ENCODE assay signal across 26 cellular contexts in the genomic region with DNA sequence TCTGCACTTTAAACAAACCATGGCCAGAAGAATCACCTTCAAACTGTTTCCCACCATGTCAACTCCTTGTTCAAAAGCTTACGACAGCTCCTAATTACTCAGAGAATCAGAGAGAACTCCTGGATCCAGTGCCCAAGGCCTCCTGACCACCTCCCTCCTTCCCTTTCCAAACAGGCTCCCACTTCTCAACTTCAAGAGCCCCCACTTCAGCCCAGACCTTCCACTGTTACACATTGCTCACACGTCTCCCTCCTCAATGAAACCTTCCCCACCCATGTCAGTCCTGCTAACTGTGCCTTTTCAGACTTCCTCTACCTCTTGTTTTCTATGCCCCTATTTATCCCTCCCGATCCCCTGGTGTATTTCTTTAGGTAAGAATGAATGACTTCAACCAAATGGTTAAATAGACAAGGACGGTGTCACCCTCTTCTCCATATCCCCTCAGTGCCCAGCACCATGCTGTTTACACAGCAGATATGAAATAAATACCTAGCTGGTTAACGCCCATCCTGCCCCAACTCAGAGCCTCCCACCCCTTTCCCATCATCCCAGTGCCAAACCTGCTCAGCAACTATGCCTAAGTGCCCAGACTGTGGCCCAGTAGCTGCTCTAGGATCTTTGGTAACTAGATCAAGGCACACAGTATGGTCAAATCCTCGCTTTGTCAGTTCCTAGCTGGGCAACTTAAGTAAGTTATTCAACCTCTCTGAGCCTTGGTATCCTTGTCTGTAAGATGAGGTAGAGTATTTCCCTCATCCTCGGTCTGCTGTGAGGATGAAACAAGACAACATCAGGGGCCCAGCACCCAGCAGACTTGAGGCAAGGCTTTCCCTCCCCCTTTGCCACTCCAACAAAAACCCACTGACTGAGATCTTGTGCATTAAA. TPM values are rescaled to one million over a fixed set of nuclear protein-coding genes. Genes with fewer than 3 reads are reported as not detected.
DNase-seq lines count a peak whose midpoint lies in the region; ATAC-seq and TF ChIP-seq lines count a peak whose summit lies in the region.
"Had no signal": no experiment of that assay in that cellular context is flagged by ENCODE, and none has a peak within 500 bp of the region (broad histone marks: within the 10 kb centered on the region; RNA-seq: fewer than 3 reads in every experiment).

No MANE protein-coding gene starts in this region.

- no peak overlapping the region for H3K4me3 Mint-ChIP-seq in GM23338
- no peak overlapping the region for H3K4me3 Mint-ChIP-seq in progenitor cell of endocrine pancreas (ENCODE audit: low read depth)
- H3K4me3 Mint-ChIP-seq in activated CD4-positive, alpha-beta T cell treated with anti-CD3 and anti-CD28 coated beads, Interleukin-2, amount 10 ng/mL, durations not matched to agents 7 days and 5 days: no peak overlapping the region
- H3K4me3 Mint-ChIP-seq: activated B cell treated with CpG ODN at 0.5 μM for 24 hours; activated CD8-positive, alpha-beta T cell treated with anti-CD3 and anti-CD28 coated beads, Interleukin-2, amount 10 ng/mL, durations not matched to agents 7 days and 5 days; IgD-negative memory B cell; memory B cell; naive B cell had no signal

- H3K27me3 Mint-ChIP-seq in GM23338 (ENCODE audit: insufficient read depth, low read depth, poor library complexity) (peaks cover 7% of the 10 kb centered on the region), progenitor cell of endocrine pancreas (no peaks in the 10 kb centered on the region)
- peaks cover 3% of the 10 kb centered on the region for H3K27me3 Mint-ChIP-seq in activated CD4-positive, alpha-beta T cell treated with anti-CD3 and anti-CD28 coated beads, Interleukin-2, amount 10 ng/mL, durations not matched to agents 7 days and 5 days
- H3K27me3 Mint-ChIP-seq: IgD-negative memory B cell had no signal

- H3K27me3 ChIP-seq in GM23338 (ENCODE audit: insufficient read depth): no peaks in the 10 kb centered on the region
- no peaks in the 10 kb centered on the region for H3K27me3 ChIP-seq in WERI-Rb-1 (ENCODE audit: insufficient read depth, low read depth, severe bottlenecking)
- no peaks in the 10 kb centered on the region for H3K27me3 ChIP-seq in iPS-20b (ENCODE audit: insufficient read depth, low read length)
- H3K27me3 ChIP-seq: BLaER1 treated with 17β-estradiol and CSF1 and Interleukin-3, amounts not matched to agents 10 nM and 100 nM; esophagus squamous epithelium; gastrocnemius medialis; right atrium auricular region had no signal

- H3K9me3 ChIP-seq in WERI-Rb-1 (ENCODE audit: severe bottlenecking): no peaks in the 10 kb centered on the region
- H3K9me3 ChIP-seq in iPS-20b (ENCODE audit: insufficient read depth, low read depth, low read length): no peaks in the 10 kb centered on the region
- H3K9me3 ChIP-seq: BLaER1 treated with 17β-estradiol and CSF1 and Interleukin-3, amounts not matched to agents 10 nM and 100 nM; esophagus squamous epithelium; gastrocnemius medialis; right atrium auricular region had no signal

- H3K36me3 Mint-ChIP-seq in GM23338 (ENCODE audit: low read depth): no peaks in the 10 kb centered on the region; the same call in 2 of the 3 replicates
- H3K36me3 Mint-ChIP-seq in progenitor cell of endocrine pancreas (ENCODE audit: insufficient read depth): peaks cover 2% of the 10 kb centered on the region
- H3K36me3 Mint-ChIP-seq in activated CD4-positive, alpha-beta T cell treated with anti-CD3 and anti-CD28 coated beads, Interleukin-2, amount 10 ng/mL, durations not matched to agents 7 days and 5 days (ENCODE audit: low read depth): no peaks in the 10 kb centered on the region

- TF ChIP-seq CTCF in GM23338 (conservative IDR thresholded peaks at IDR 0.05; ENCODE audit: low read depth in 2 of 2) (no peak), WERI-Rb-1 (IDR thresholded peaks at IDR 0.05; ENCODE audit: low read depth, low read length) (no peak), progenitor cell of endocrine pancreas (IDR thresholded peaks at IDR 0.05; ENCODE audit: unreplicated experiment) (no peak)

- no peaks in the 10 kb centered on the region for H3K9me3 Mint-ChIP-seq in GM23338
- no peaks in the 10 kb centered on the region for H3K9me3 Mint-ChIP-seq in progenitor cell of endocrine pancreas (ENCODE audit: low read depth)
- H3K9me3 Mint-ChIP-seq in activated CD4-positive, alpha-beta T cell treated with anti-CD3 and anti-CD28 coated beads, Interleukin-2, amount 10 ng/mL, durations not matched to agents 7 days and 5 days: no peaks in the 10 kb centered on the region
- H3K9me3 Mint-ChIP-seq: activated B cell treated with CpG ODN at 0.5 μM for 24 hours, IgD-negative memory B cell, memory B cell, naive B cell had no signal

- H3F3A ChIP-seq in GM23338 (replicated peaks; ENCODE audit: low read depth): no peaks in the 10 kb centered on the region

- no peak overlapping the region for H3K4me2 ChIP-seq in GM23338
- H3K4me2 ChIP-seq: BLaER1 treated with 17β-estradiol and CSF1 and Interleukin-3, amounts not matched to agents 10 nM and 100 nM had no signal

- H3K4me1 Mint-ChIP-seq in GM23338 (peaks cover 65% of the 10 kb centered on the region), progenitor cell of endocrine pancreas (ENCODE audit: low read depth) (peaks cover 61% of the 10 kb centered on the region)
- H3K4me1 Mint-ChIP-seq in activated CD4-positive, alpha-beta T cell treated with anti-CD3 and anti-CD28 coated beads, Interleukin-2, amount 10 ng/mL, durations not matched to agents 7 days and 5 days: no peaks in the 10 kb centered on the region
- H3K4me1 Mint-ChIP-seq: activated B cell treated with CpG ODN at 0.5 μM for 24 hours, IgD-negative memory B cell, memory B cell, naive B cell had no signal

- H3K27ac ChIP-seq in GM23338 (ENCODE audit: low read depth): no peak overlapping the region
- H3K27ac ChIP-seq in WERI-Rb-1: peak overlapping the region; percentile 42
- peak overlapping the region; percentile 11 for H3K27ac ChIP-seq in iPS-20b (ENCODE audit: low read length)
- H3K27ac ChIP-seq: BLaER1 treated with 17β-estradiol and CSF1 and Interleukin-3, amounts not matched to agents 10 nM and 100 nM; gastrocnemius medialis; right atrium auricular region had no signal

- CTCF ChIA-PET in activated CD4-positive, alpha-beta T cell treated with anti-CD3 and anti-CD28 coated beads, Interleukin-2, amount 10 ng/mL, durations not matched to agents 7 days and 5 days (lab: Charles Lee): interaction anchor here (0.7 to 1.1 kb wide), 3 partner anchors 11 to 230 kb away, joined by 3 to 4 read pairs (median 3); no protein-coding TSS in a partner anchor

- no peak overlapping the region; the same call in 1 of the 2 replicates for H3K9ac ChIP-seq in iPS-20b (ENCODE audit: low read depth, low read length)
- H3K9ac ChIP-seq: BLaER1 treated with 17β-estradiol and CSF1 and Interleukin-3, amounts not matched to agents 10 nM and 100 nM had no signal

- no peak for DNase-seq in GM23338 (ENCODE audit: low spot score)
- DNase-seq in WERI-Rb-1: no peak
- no peak for DNase-seq in progenitor cell of endocrine pancreas (ENCODE audit: low spot score, unreplicated experiment)
- DNase-seq in stimulated activated CD8-positive, alpha-beta memory T cell treated with anti-CD3 and anti-CD28 coated beads, Interleukin-4, amount 100 ng/mL, for 48 hours: no peak
- no peak for DNase-seq in activated CD4-positive, alpha-beta T cell treated with anti-CD3 and anti-CD28 coated beads, Interleukin-2, amount 10 ng/mL, durations not matched to agents 7 days and 5 days
- DNase-seq in activated gamma-delta T cell treated with Interleukin-2 at 50 U/mL for 16 hours: no peak
- DNase-seq: activated B cell treated with CpG ODN at 0.5 μM for 24 hours; activated CD8-positive, alpha-beta T cell treated with anti-CD3 and anti-CD28 coated beads, Interleukin-2, amount 10 ng/mL, durations not matched to agents 7 days and 5 days; activated naive CD4-positive, alpha-beta T cell treated with anti-CD3 and anti-CD28 coated beads, Interleukin-2, amount 50 U/mL, for 16 hours; activated T-cell treated with anti-CD3 and anti-CD28 coated beads, Interleukin-2, amount 50 U/mL, for 1 hour; aorta; esophagus squamous epithelium; gastrocnemius medialis; hypothalamus; naive B cell; NCI-H2171 treated with DMSO at 0.1 percent for 48 hours; NCI-H526 treated with DMSO at 0.1 percent for 48 hours; stimulated activated CD4-positive, alpha-beta T cell treated with anti-CD3 and anti-CD28 coated beads, Interleukin-12 subunit alpha, Interleukin-12 subunit beta, amount 100 ng/mL, for 4 hours; stimulated activated CD4-positive, alpha-beta T cell treated with anti-CD3 and anti-CD28 coated beads, Interleukin-4, amount 100 ng/mL, for 4 hours; T-helper 9 cell had no signal

- H3K36me3 ChIP-seq in GM23338 (ENCODE audit: insufficient read depth) (no peaks in the 10 kb centered on the region), WERI-Rb-1 (peaks cover 6% of the 10 kb centered on the region; the same call in 1 of the 2 replicates), iPS-20b (ENCODE audit: insufficient read depth, low read depth, low read length) (no peaks in the 10 kb centered on the region)
- H3K36me3 ChIP-seq: BLaER1 treated with 17β-estradiol and CSF1 and Interleukin-3, amounts not matched to agents 10 nM and 100 nM; esophagus squamous epithelium; gastrocnemius medialis; right atrium auricular region had no signal

- no peak overlapping the region for H2AFZ ChIP-seq in GM23338

- H3K9me2 ChIP-seq in GM23338 (ENCODE audit: insufficient read depth): 0 out of 2 replicates have a peak, but pooled peaks cover 5% of the 10 kb centered on the region

- H4K20me1 ChIP-seq in GM23338 (replicated peaks; ENCODE audit: insufficient read depth): peaks cover 7% of the 10 kb centered on the region; the same call in 1 of the 2 replicates
- H4K20me1 ChIP-seq: BLaER1 treated with 17β-estradiol and CSF1 and Interleukin-3, amounts not matched to agents 10 nM and 100 nM had no signal

- H3K4me3 ChIP-seq in GM23338: no peak overlapping the region
- no peak overlapping the region for H3K4me3 ChIP-seq in WERI-Rb-1 (ENCODE audit: low read depth, low read length)
- no peak overlapping the region; the same call in 1 of the 2 replicates for H3K4me3 ChIP-seq in iPS-20b (ENCODE audit: low read length)
- H3K4me3 ChIP-seq: BLaER1 treated with 17β-estradiol and CSF1 and Interleukin-3, amounts not matched to agents 10 nM and 100 nM; esophagus squamous epithelium; gastrocnemius medialis; right atrium auricular region had no signal

- peaks cover 27% of the 10 kb centered on the region for H3K79me2 ChIP-seq in GM23338 (replicated peaks; ENCODE audit: insufficient read depth)

- ATAC-seq in GM23338: no peak; the same call in 2 of the 3 replicates
- no peak for ATAC-seq in SK-N-SH treated with all-trans-retinoic acid at 6 μM for 48 hours
- ATAC-seq: activated CD8-positive, alpha-beta T cell treated with anti-CD3 and anti-CD28 coated beads, Interleukin-2, amount 10 ng/mL, durations not matched to agents 7 days and 5 days; gastrocnemius medialis had no signal

- POLR2A ChIA-PET in activated CD4-positive, alpha-beta T cell treated with anti-CD3 and anti-CD28 coated beads, Interleukin-2, amount 10 ng/mL, durations not matched to agents 7 days and 5 days (lab: Charles Lee): no interaction called here

- H3K27ac Mint-ChIP-seq in GM23338 (peak overlapping the region; percentile 56), progenitor cell of endocrine pancreas (peak overlapping the region; percentile 60)
- no peak overlapping the region for H3K27ac Mint-ChIP-seq in activated CD4-positive, alpha-beta T cell treated with anti-CD3 and anti-CD28 coated beads, Interleukin-2, amount 10 ng/mL, durations not matched to agents 7 days and 5 days
- H3K27ac Mint-ChIP-seq: activated B cell treated with CpG ODN at 0.5 μM for 24 hours; activated CD8-positive, alpha-beta T cell treated with anti-CD3 and anti-CD28 coated beads, Interleukin-2, amount 10 ng/mL, durations not matched to agents 7 days and 5 days; IgD-negative memory B cell; memory B cell; naive B cell had no signal

- peaks cover 16% of the 10 kb centered on the region; the same call in 1 of the 2 replicates for H3K4me1 ChIP-seq in GM23338 (ENCODE audit: insufficient read depth)
- peaks cover 41% of the 10 kb centered on the region for H3K4me1 ChIP-seq in iPS-20b (ENCODE audit: insufficient read depth, low read length)
- H3K4me1 ChIP-seq: BLaER1 treated with 17β-estradiol and CSF1 and Interleukin-3, amounts not matched to agents 10 nM and 100 nM; gastrocnemius medialis had no signal

RNA-seq across cellular contexts. Expression of a gene that starts 36.8 kb away (rescaled TPM):
- total RNA-seq in GM23338 (2014; rRNA removed; shearing (Covaris generic)): 12.9 and 15.8 TPM in 2 replicates
- polyA plus RNA-seq in GM23338 (2016; fragmentation: Nextera tagmentation; extraction: Ambion mirVana): 8.1 and 9.7 TPM in 2 replicates
- 77.1 and 78.7 TPM in 2 replicates for total RNA-seq in progenitor cell of endocrine pancreas
- total RNA-seq in activated CD4-positive, alpha-beta T cell treated with anti-CD3 and anti-CD28 coated beads, Interleukin-2, amount 10 ng/mL, durations not matched to agents 7 days and 5 days: 1 to 10 TPM; 3.4 to 3.5 TPM
